In genomic region chr9:134376386-134377142, GRCh38 we compare ENCODE assay signal across 13 cellular contexts. TPM values are rescaled to one million over a fixed set of nuclear protein-coding genes. Genes with fewer than 3 reads are reported as not detected.
DNase-seq lines count a peak whose midpoint lies in the region; ATAC-seq, FAIRE-seq and TF ChIP-seq lines count a peak whose summit lies in the region.
"Had no signal": no experiment of that assay in that cellular context is flagged by ENCODE, and none has a peak within 500 bp of the region (broad histone marks: within the 10 kb centered on the region; RNA-seq: fewer than 3 reads in every experiment).

No MANE protein-coding gene starts in this region.

- no peak for TF ChIP-seq POLR2A in vagina (IDR thresholded peaks at IDR 0.05)

- peak overlapping the region; percentile 43 for H3K27ac Mint-ChIP-seq in T-helper 1 cell treated with Interleukin-12 subunit alpha and Interleukin-12 subunit beta and Interleukin-4 antibody, amounts not matched to agents 30 μg/mL and 1 μg/mL, for 36 hours
- H3K27ac Mint-ChIP-seq: T-helper 2 cell treated with Interferon-gamma antibody and Interleukin-4, amounts not matched to agents 5 μg/mL and 100 μg/mL, for 36 hours had no signal

- H3K9me3 ChIP-seq in pancreas (no peaks in the 10 kb centered on the region), vagina (no peaks in the 10 kb centered on the region)

- H3K36me3 Mint-ChIP-seq in T-helper 1 cell treated with Interleukin-12 subunit alpha and Interleukin-12 subunit beta and Interleukin-4 antibody, amounts not matched to agents 30 μg/mL and 1 μg/mL, for 36 hours (ENCODE audit: low read depth), result no peaks in the 10 kb centered on the region

- H3K27ac ChIP-seq in pancreas, result peak overlapping the region; percentile 78 to 90 (median 82)
- peak overlapping the region; percentile 94 for H3K27ac ChIP-seq in vagina
- H3K27ac ChIP-seq: 22Rv1 had no signal

- H3K36me3 ChIP-seq in pancreas (no peaks in the 10 kb centered on the region), vagina (no peaks in the 10 kb centered on the region)

- H3K4me1 ChIP-seq in pancreas (peaks cover 46 to 63% (median 57%) of the 10 kb centered on the region in 3 donors), vagina (peaks cover 100% of the 10 kb centered on the region)

- 57 to 61% methylated on average over 27 of the region's 27 CpGs for WGBS in pancreas, 2 donors

- H3K4me3 ChIP-seq in pancreas (no peak overlapping the region), vagina (peak overlapping the region in 1 of 2 donors; percentile 7)

- H3K4me1 Mint-ChIP-seq in T-helper 1 cell treated with Interleukin-12 subunit alpha and Interleukin-12 subunit beta and Interleukin-4 antibody, amounts not matched to agents 30 μg/mL and 1 μg/mL, for 36 hours (ENCODE audit: low read depth), result no peaks in the 10 kb centered on the region

- H3K27me3 ChIP-seq in pancreas (no peaks in the 10 kb centered on the region), vagina (no peaks in the 10 kb centered on the region)

- no peaks in the 10 kb centered on the region for H3K9me3 Mint-ChIP-seq in T-helper 1 cell treated with Interleukin-12 subunit alpha and Interleukin-12 subunit beta and Interleukin-4 antibody, amounts not matched to agents 30 μg/mL and 1 μg/mL, for 36 hours
- H3K9me3 Mint-ChIP-seq: T-helper 2 cell treated with Interferon-gamma antibody and Interleukin-4, amounts not matched to agents 5 μg/mL and 100 μg/mL, for 36 hours had no signal

- FAIRE-seq in pancreas (lab: Jason Lieb, UNC), result no peak
- FAIRE-seq: GM18507 had no signal

- no peak for TF ChIP-seq CTCF in pancreas (IDR thresholded peaks at IDR 0.05)
- no peak for TF ChIP-seq CTCF in vagina (IDR thresholded peaks at IDR 0.05)

- ATAC-seq in Right ventricle myocardium superior (ENCODE audit: poor library complexity) (peak; percentile 4), pancreas (no peak), GM21576 (IDR thresholded peaks at IDR 0.05; ENCODE audit: unreplicated experiment) (no peak), HG02840 (IDR thresholded peaks at IDR 0.05; ENCODE audit: low FRiP score, unreplicated experiment) (no peak)

- intact Hi-C loops in Right ventricle myocardium superior (cut with DNase I), result loop anchor here (1.0 to 10.0 kb wide), 2 partner anchors 25 to 58 kb away; no protein-coding TSS in a partner anchor
- intact Hi-C loops in pancreas (cut with DNase I), result no loop called here
- intact Hi-C loops in vagina (cut with DNase I), result no loop called here

- H3K4me3 Mint-ChIP-seq in T-helper 1 cell treated with Interleukin-12 subunit alpha and Interleukin-12 subunit beta and Interleukin-4 antibody, amounts not matched to agents 30 μg/mL and 1 μg/mL, for 36 hours, result no peak overlapping the region
- H3K4me3 Mint-ChIP-seq: T-helper 2 cell treated with Interferon-gamma antibody and Interleukin-4, amounts not matched to agents 5 μg/mL and 100 μg/mL, for 36 hours had no signal

- DNase-seq in T-helper 1 cell, result no peak
- DNase-seq in Right ventricle myocardium superior, result peak; percentile 67
- DNase-seq in pancreas, result peak in 2 of 6 donors; percentile 51 to 73
- DNase-seq in vagina (ENCODE audit: extremely low spot score in 2 of 2), result no peak
- DNase-seq in globus pallidus (ENCODE audit: low spot score), result no peak
- DNase-seq: DND-41, NCI-H187 had no signal

- no peaks in the 10 kb centered on the region for H3K27me3 Mint-ChIP-seq in T-helper 1 cell treated with Interleukin-12 subunit alpha and Interleukin-12 subunit beta and Interleukin-4 antibody, amounts not matched to agents 30 μg/mL and 1 μg/mL, for 36 hours (ENCODE audit: low read depth)

RNA-seq across cellular contexts. Expression of gene RXRA, which starts 50.3 kb away (rescaled TPM):
- 89.0 TPM for total RNA-seq in Right ventricle myocardium superior
- 10 to 100 TPM; 20.2 to 34.1 (median 22.9) TPM for total RNA-seq in pancreas
- 10 to 100 TPM; 22.4 to 35.1 TPM for polyA plus RNA-seq in pancreas
- 49.4 TPM for total RNA-seq in vagina
